In the genomic region with DNA sequence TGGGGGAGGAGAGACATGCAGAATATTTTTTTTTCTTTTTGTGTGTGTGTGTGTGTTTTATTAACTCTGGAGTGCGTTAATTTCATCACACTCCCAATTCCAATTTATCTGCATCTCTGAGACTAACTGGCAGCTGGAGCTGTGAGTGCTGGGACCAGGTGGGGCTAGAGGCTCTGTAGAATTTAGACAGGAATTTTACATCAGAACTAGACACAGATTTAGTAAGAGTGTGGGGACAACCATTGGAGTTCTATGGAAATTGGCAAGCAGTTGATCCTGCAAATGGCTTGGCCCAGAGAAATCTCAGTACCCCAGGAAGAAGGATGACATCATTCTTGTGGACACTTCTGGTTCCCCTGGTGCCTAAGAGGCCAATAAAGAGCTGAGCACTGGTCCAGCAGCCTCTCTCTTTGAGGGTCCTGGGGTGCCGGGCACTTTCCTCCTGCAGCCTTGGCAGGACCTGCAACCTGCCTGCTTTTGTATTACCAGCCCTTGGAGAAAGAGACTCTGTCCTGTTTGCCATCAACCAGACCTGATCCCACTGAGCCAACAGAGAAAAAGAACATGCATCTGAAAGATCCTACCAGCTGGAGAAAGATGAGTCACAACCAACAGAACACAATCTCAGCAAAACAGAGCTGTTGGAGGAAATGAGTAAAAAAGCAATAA, we compare ENCODE assay signal across 15 cellular contexts.
DNase-seq lines count a peak whose midpoint lies in the region; ATAC-seq, FAIRE-seq and TF ChIP-seq lines count a peak whose summit lies in the region.
"Had no signal": no experiment of that assay in that cellular context is flagged by ENCODE, and none has a peak within 500 bp of the region (broad histone marks: within the 10 kb centered on the region; RNA-seq: fewer than 3 reads in every experiment).

No MANE protein-coding gene starts in this region.

- H3K14ac ChIP-seq in IMR-90 (replicated peaks; ENCODE audit: low read depth, low read length), result no peak overlapping the region

- peak overlapping the region; percentile 25; the same call in 1 of the 3 replicates for H2BK15ac ChIP-seq in IMR-90 (ENCODE audit: low read depth, low read length)

- no peak overlapping the region for H2AK5ac ChIP-seq in IMR-90 (ENCODE audit: low read depth, low read length)

- H3K9me3 ChIP-seq in IMR-90 (ENCODE audit: control insufficient read depth, insufficient read depth, low read length), result peaks cover 3% of the 10 kb centered on the region; the same call in 1 of the 2 replicates
- H3K9me3 ChIP-seq: ascending aorta, psoas muscle had no signal

- TF ChIP-seq CTCF in IMR-90 (conservative IDR thresholded peaks at IDR 0.05; ENCODE audit: low read depth, low read length) (no peak), bronchial epithelial cell (IDR thresholded peaks at IDR 0.05; ENCODE audit: insufficient read depth, low read length, severe bottlenecking) (no peak)

- CTCF ChIA-PET in IMR-90 (lab: Yijun Ruan, JAX), result no interaction called here

- H3K56ac ChIP-seq in IMR-90 (ENCODE audit: extremely low read depth, insufficient read depth, low read length), result no peak overlapping the region

- FAIRE-seq in bronchial epithelial cell (lab: Jason Lieb, UNC), result peak; percentile 40
- FAIRE-seq: TTC549 had no signal

- H2BK20ac ChIP-seq in IMR-90 (ENCODE audit: low read depth, low read length), result no peak overlapping the region

- DNase-seq in AG08396 (ENCODE audit: low spot score), result peak; percentile 29
- peak; percentile 82 for DNase-seq in IMR-90
- peak; percentile 54 for DNase-seq in bronchial epithelial cell (ENCODE audit: low read depth)
- peak; percentile 81 for DNase-seq in iris pigment epithelial cell (ENCODE audit: low read depth)
- no peak for DNase-seq in sciatic nerve (ENCODE audit: low spot score)
- DNase-seq in activated gamma-delta T cell (lab: John Stamatoyannopoulos, UW), result no peak
- DNase-seq: activated CD8-positive, alpha-beta memory T cell treated with anti-CD3 and anti-CD28 coated beads, Interleukin-2, amount 50 U/mL, for 4 hours; glutamatergic neuron; lower lobe of right lung; psoas muscle had no signal

- intact Hi-C loops in IMR-90 (cut with micrococcal nuclease), result no loop called here
- intact Hi-C loops in sciatic nerve (cut with DNase I), result no loop called here

- H3K4ac ChIP-seq in IMR-90 (ENCODE audit: low read depth, low read length), result no peak overlapping the region

- H3K27me3 ChIP-seq in IMR-90 (ENCODE audit: control insufficient read depth, insufficient read depth, low read length) (no peaks in the 10 kb centered on the region), bronchial epithelial cell (ENCODE audit: control insufficient read depth, insufficient read depth, low read length) (no peaks in the 10 kb centered on the region)
- H3K27me3 ChIP-seq: ascending aorta; BLaER1 treated with 17β-estradiol and CSF1 and Interleukin-3, amounts not matched to agents 10 nM and 100 nM had no signal

- H3K9me1 ChIP-seq in IMR-90 (ENCODE audit: insufficient read depth, low read length), result peaks cover 5% of the 10 kb centered on the region; the same call in 1 of the 2 replicates

- no peak overlapping the region for H2BK5ac ChIP-seq in IMR-90 (ENCODE audit: low read depth, low read length, poor library complexity, severe bottlenecking)

- H3K4me3 ChIP-seq in IMR-90 (ENCODE audit: insufficient read depth, low read depth, low read length) (no peak overlapping the region), bronchial epithelial cell (ENCODE audit: low read depth, low read length) (no peak overlapping the region)
- H3K4me3 ChIP-seq: ascending aorta; BLaER1 treated with 17β-estradiol and CSF1 and Interleukin-3, amounts not matched to agents 10 nM and 100 nM; lower lobe of right lung; psoas muscle had no signal

- no peak overlapping the region for H3K9ac ChIP-seq in IMR-90 (ENCODE audit: low read depth, low read length)
- H3K9ac ChIP-seq: BLaER1 treated with 17β-estradiol and CSF1 and Interleukin-3, amounts not matched to agents 10 nM and 100 nM had no signal

- H3K79me1 ChIP-seq in IMR-90 (ENCODE audit: low read depth in 1 of 2, low read length in 2 of 2), result no peaks in the 10 kb centered on the region

- TF ChIP-seq POLR2A in IMR-90 (IDR thresholded peaks at IDR 0.05; ENCODE audit: low read depth, low read length), result no peak

- H2AFZ ChIP-seq in IMR-90 (replicated peaks; ENCODE audit: low read length, poor library complexity), result peak overlapping the region; percentile 81

- no peak overlapping the region for H4K8ac ChIP-seq in IMR-90 (ENCODE audit: low read depth in 2 of 2, low read length in 2 of 2)

- no peak overlapping the region for H3K4me2 ChIP-seq in IMR-90 (ENCODE audit: low read depth, low read length)

- H3K23ac ChIP-seq in IMR-90 (ENCODE audit: low read depth, low read length), result no peak overlapping the region

- H3K4me1 ChIP-seq in IMR-90 (ENCODE audit: control insufficient read depth, insufficient read depth, low read length), result peaks cover 5% of the 10 kb centered on the region
- H3K4me1 ChIP-seq: lower lobe of right lung, psoas muscle had no signal

- no peak overlapping the region for H3K27ac ChIP-seq in IMR-90 (ENCODE audit: insufficient read depth, low read length)
- H3K27ac ChIP-seq: lower lobe of right lung, psoas muscle had no signal

- BruUV-seq in IMR-90 (replicated peaks; lab: Mats Ljungman, UMichigan), result no TSS peak

- no peak overlapping the region for H4K5ac ChIP-seq in IMR-90 (ENCODE audit: low read depth, low read length)

- no CpG with 5 or more reads among the region's 2 CpGs for WGBS in IMR-90 (ENCODE audit: extremely low coverage in 2 of 2, insufficient read length in 1 of 2), 2 experiments

- no peaks in the 10 kb centered on the region for H3K36me3 ChIP-seq in IMR-90 (ENCODE audit: control insufficient read depth, insufficient read depth, low read length)
- H3K36me3 ChIP-seq in bronchial epithelial cell (ENCODE audit: control insufficient read depth, insufficient read depth, low read length), result no peaks in the 10 kb centered on the region
- H3K36me3 ChIP-seq: ascending aorta; BLaER1 treated with 17β-estradiol and CSF1 and Interleukin-3, amounts not matched to agents 10 nM and 100 nM; lower lobe of right lung had no signal

- no peak for TF ChIP-seq RAD21 in IMR-90 (IDR thresholded peaks at IDR 0.05; ENCODE audit: low read length)

- H4K20me1 ChIP-seq in IMR-90 (ENCODE audit: insufficient read depth, low read length), result no peaks in the 10 kb centered on the region
- H4K20me1 ChIP-seq: BLaER1 treated with 17β-estradiol and CSF1 and Interleukin-3, amounts not matched to agents 10 nM and 100 nM had no signal

- in situ Hi-C loops in IMR-90 (cut with MboI; ENCODE audit: low sequenced_read_pairs), result no loop called here

- H4K91ac ChIP-seq in IMR-90 (ENCODE audit: insufficient read depth, low read depth, low read length), result peak overlapping the region; percentile 8

- H2BK120ac ChIP-seq in IMR-90 (ENCODE audit: low read depth, low read length), result 0 out of 2 replicates have a peak overlapping the region, but pooled peaks have one; percentile 16

- POLR2A ChIA-PET in IMR-90 (lab: Charles Lee; ENCODE audit: unreplicated experiment), result no interaction called here

- no peak overlapping the region for H3K18ac ChIP-seq in IMR-90 (ENCODE audit: low read depth, low read length)

- ATAC-seq in IMR-90 (ENCODE audit: low read depth) (peak; percentile 97), sciatic nerve (no peak), GM18517 (IDR thresholded peaks at IDR 0.05; ENCODE audit: unreplicated experiment) (no peak), GM19395 (IDR thresholded peaks at IDR 0.05; ENCODE audit: unreplicated experiment) (no peak)
- ATAC-seq: lower lobe of right lung, psoas muscle had no signal

- H2AK9ac ChIP-seq in IMR-90 (replicated peaks; ENCODE audit: low read depth, low read length, poor library complexity), result no peak overlapping the region

- dilution Hi-C loops in IMR-90 (cut with HindIII; ENCODE audit: low sequenced_read_pairs, unreplicated experiment), result no loop called here

TF ChIP-seq in IMR-90, 13 proteins besides CTCF, POLR2A, EP300 and RAD21:
- TF ChIP-seq MAFK (IDR thresholded peaks at IDR 0.05; ENCODE audit: low read depth, low read length) (peak; percentile 60; the same call in 1 of the 2 replicates), NFE2L2 (IDR thresholded peaks at IDR 0.05; ENCODE audit: low read depth, low read length) (no peak), FOS (IDR thresholded peaks at IDR 0.05; ENCODE audit: low read depth, low read length) (0 out of 2 replicates have a peak, but pooled peaks have one; percentile 51)

Comparison
In these comparisons a context has a peak if more than half of its experiments do, and no peak if none do; other contexts are left out.
1. DNase-seq: peak in AG08396 (single experiment), IMR-90 (single experiment), bronchial epithelial cell (single experiment) and iris pigment epithelial cell (single experiment); none in sciatic nerve (single experiment) and activated gamma-delta T cell (single experiment).